23 cellular contexts compared by ENCODE assay signal in the genomic region with DNA sequence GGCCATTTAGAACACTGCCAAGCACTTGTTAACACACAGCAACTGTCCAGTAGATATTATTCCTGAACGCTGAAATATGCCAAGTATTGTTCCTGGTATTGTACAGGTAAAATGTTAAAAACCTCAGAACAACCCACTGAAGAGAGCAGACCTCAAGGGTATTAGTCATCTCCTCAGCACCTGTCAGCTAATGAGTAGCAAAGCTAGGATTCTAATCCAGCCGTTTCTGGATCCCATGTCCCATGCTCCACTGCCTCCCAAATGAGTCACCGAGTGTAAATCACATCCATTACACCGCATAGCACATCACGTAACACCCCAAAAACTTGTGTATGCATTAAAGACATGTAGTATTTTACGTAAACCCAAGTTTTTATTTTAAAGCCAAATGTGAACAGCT.
A peak's percentile ranks its signal among the peaks of the same experiment; 100 is the strongest.
DNase-seq lines count a peak whose midpoint lies in the region; ATAC-seq, FAIRE-seq and TF ChIP-seq lines count a peak whose summit lies in the region.
"Had no signal": no experiment of that assay in that cellular context is flagged by ENCODE, and none has a peak within 500 bp of the region (broad histone marks: within the 10 kb centered on the region; RNA-seq: fewer than 3 reads in every experiment).

No MANE protein-coding gene starts in this region.

- H3K79me2 ChIP-seq in astrocyte (ENCODE audit: insufficient read depth, low read length): no peaks in the 10 kb centered on the region
- no peaks in the 10 kb centered on the region for H3K79me2 ChIP-seq in Karpas-422 (ENCODE audit: low read length)

- H3K4me3 ChIP-seq in astrocyte (ENCODE audit: insufficient read depth, low read depth, low read length) (no peak overlapping the region), mesenchymal stem cell (ENCODE audit: insufficient read depth in 1 of 2, low read depth in 1 of 2, low read length in 2 of 2) (no peak overlapping the region), Karpas-422 (ENCODE audit: low read length) (no peak overlapping the region)
- H3K4me3 ChIP-seq: cardiac muscle cell, dorsolateral prefrontal cortex, heart left ventricle, neural progenitor cell, tibial nerve had no signal

- H3K27me3 ChIP-seq in astrocyte (ENCODE audit: insufficient read depth, low read length) (no peaks in the 10 kb centered on the region), mesenchymal stem cell (ENCODE audit: control insufficient read depth in 1 of 2, insufficient read depth in 1 of 2, low read length in 2 of 2) (no peaks in the 10 kb centered on the region), Karpas-422 (ENCODE audit: low read length) (no peaks in the 10 kb centered on the region)
- H3K27me3 ChIP-seq: cardiac muscle cell, dorsolateral prefrontal cortex, heart left ventricle, neural progenitor cell, tibial nerve had no signal

- H3K27ac ChIP-seq in astrocyte (ENCODE audit: low read depth, low read length) (no peak overlapping the region), mesenchymal stem cell (ENCODE audit: low read length, poor library complexity, severe bottlenecking) (peak overlapping the region; percentile 98), Karpas-422 (ENCODE audit: low read length) (no peak overlapping the region)
- H3K27ac ChIP-seq: 22Rv1, cardiac muscle cell, dorsolateral prefrontal cortex, heart left ventricle, neural progenitor cell, tibial nerve, WERI-Rb-1 had no signal

- H3K79me1 ChIP-seq in mesenchymal stem cell (replicated peaks; ENCODE audit: low read length, poor library complexity, severe bottlenecking): no peaks in the 10 kb centered on the region

- H3K9ac ChIP-seq in astrocyte (ENCODE audit: low read length): no peak overlapping the region
- H3K9ac ChIP-seq in mesenchymal stem cell (ENCODE audit: low read length): no peak overlapping the region
- H3K9ac ChIP-seq in Karpas-422 (ENCODE audit: low read length): no peak overlapping the region
- H3K9ac ChIP-seq: neural progenitor cell had no signal

- no peak for ATAC-seq in HG03571 (IDR thresholded peaks at IDR 0.05; ENCODE audit: unreplicated experiment)
- ATAC-seq: activated naive CD8-positive, alpha-beta T cell treated with anti-CD3 and anti-CD28 coated beads, Interleukin-2, amount 50 U/mL, for 24 hours; heart left ventricle; stimulated activated naive B cell treated with anti-CD40 and anti-IgM and Interleukin-4, amounts not matched to agents 10 μg/mL and 1 μg/mL and 100 μg/mL, for 72 hours had no signal

- H3K23ac ChIP-seq in mesenchymal stem cell (ENCODE audit: low read length in 2 of 2): no peak overlapping the region

- TF ChIP-seq CTCF in astrocyte (IDR thresholded peaks at IDR 0.05; ENCODE audit: insufficient read depth, low read depth, low read length): no peak

- peaks cover 10% of the 10 kb centered on the region for H3K4me1 Mint-ChIP-seq in astrocyte (ENCODE audit: low read depth, unreplicated experiment)
- H3K4me1 Mint-ChIP-seq in activated naive CD4-positive, alpha-beta T cell treated with anti-CD3 and anti-CD28 coated beads, Interleukin-2, amount 10 ng/mL, durations not matched to agents 7 days and 5 days: no peaks in the 10 kb centered on the region
- H3K4me1 Mint-ChIP-seq: activated naive CD8-positive, alpha-beta T cell treated with anti-CD3 and anti-CD28 coated beads, Interleukin-2, amount 50 U/mL, for 24 hours; stimulated activated naive B cell treated with anti-CD40 and anti-IgM and Interleukin-4, amounts not matched to agents 10 μg/mL and 1 μg/mL and 100 μg/mL, for 72 hours had no signal

- H3K36me3 Mint-ChIP-seq in astrocyte (ENCODE audit: low read depth, unreplicated experiment): no peaks in the 10 kb centered on the region
- no peaks in the 10 kb centered on the region for H3K36me3 Mint-ChIP-seq in activated naive CD4-positive, alpha-beta T cell treated with anti-CD3 and anti-CD28 coated beads, Interleukin-2, amount 10 ng/mL, durations not matched to agents 7 days and 5 days
- H3K36me3 Mint-ChIP-seq: neural progenitor cell; stimulated activated naive B cell treated with anti-CD40 and anti-IgM and Interleukin-4, amounts not matched to agents 10 μg/mL and 1 μg/mL and 100 μg/mL, for 72 hours had no signal

- H3K4me3 Mint-ChIP-seq in astrocyte (ENCODE audit: unreplicated experiment): no peak overlapping the region
- no peak overlapping the region for H3K4me3 Mint-ChIP-seq in activated naive CD4-positive, alpha-beta T cell treated with anti-CD3 and anti-CD28 coated beads, Interleukin-2, amount 10 ng/mL, durations not matched to agents 7 days and 5 days
- H3K4me3 Mint-ChIP-seq: activated naive CD8-positive, alpha-beta T cell treated with anti-CD3 and anti-CD28 coated beads, Interleukin-2, amount 50 U/mL, for 24 hours; neural progenitor cell; stimulated activated naive B cell treated with anti-CD40 and anti-IgM and Interleukin-4, amounts not matched to agents 10 μg/mL and 1 μg/mL and 100 μg/mL, for 72 hours had no signal

- H3K14ac ChIP-seq in mesenchymal stem cell (ENCODE audit: low read length in 2 of 2): no peak overlapping the region

- H4K20me1 ChIP-seq in astrocyte (ENCODE audit: insufficient read depth, low read length) (no peaks in the 10 kb centered on the region), Karpas-422 (ENCODE audit: insufficient read depth, low read depth, low read length) (no peaks in the 10 kb centered on the region)

- H3K18ac ChIP-seq in mesenchymal stem cell (ENCODE audit: low read depth in 1 of 2, low read length in 2 of 2): no peak overlapping the region

- H4K91ac ChIP-seq in mesenchymal stem cell (ENCODE audit: low read length): no peak overlapping the region

- H3K27ac Mint-ChIP-seq in astrocyte (ENCODE audit: unreplicated experiment): no peak overlapping the region
- H3K27ac Mint-ChIP-seq in activated naive CD4-positive, alpha-beta T cell treated with anti-CD3 and anti-CD28 coated beads, Interleukin-2, amount 10 ng/mL, durations not matched to agents 7 days and 5 days: no peak overlapping the region
- H3K27ac Mint-ChIP-seq: activated naive CD8-positive, alpha-beta T cell treated with anti-CD3 and anti-CD28 coated beads, Interleukin-2, amount 50 U/mL, for 24 hours; neural progenitor cell; stimulated activated naive B cell treated with anti-CD40 and anti-IgM and Interleukin-4, amounts not matched to agents 10 μg/mL and 1 μg/mL and 100 μg/mL, for 72 hours had no signal

- WGBS in mesenchymal stem cell: 46% methylated on average over 2 of the region's 6 CpGs

- no peak overlapping the region for H2AK5ac ChIP-seq in mesenchymal stem cell (ENCODE audit: low read length, severe bottlenecking)

- H3K4me1 ChIP-seq in astrocyte (ENCODE audit: insufficient read depth, low read length): no peaks in the 10 kb centered on the region
- no peaks in the 10 kb centered on the region for H3K4me1 ChIP-seq in mesenchymal stem cell (ENCODE audit: control insufficient read depth, insufficient read depth, low read depth, low read length)
- no peaks in the 10 kb centered on the region for H3K4me1 ChIP-seq in Karpas-422 (ENCODE audit: low read length)
- H3K4me1 ChIP-seq: heart left ventricle, tibial nerve had no signal

- no peak overlapping the region for H3K4ac ChIP-seq in mesenchymal stem cell (ENCODE audit: low read depth in 1 of 2, low read length in 2 of 2)

- no peaks in the 10 kb centered on the region for H3K9me3 Mint-ChIP-seq in astrocyte (ENCODE audit: unreplicated experiment)
- no peaks in the 10 kb centered on the region for H3K9me3 Mint-ChIP-seq in activated naive CD4-positive, alpha-beta T cell treated with anti-CD3 and anti-CD28 coated beads, Interleukin-2, amount 10 ng/mL, durations not matched to agents 7 days and 5 days
- H3K9me3 Mint-ChIP-seq: activated naive CD8-positive, alpha-beta T cell treated with anti-CD3 and anti-CD28 coated beads, Interleukin-2, amount 50 U/mL, for 24 hours; neural progenitor cell; stimulated activated naive B cell treated with anti-CD40 and anti-IgM and Interleukin-4, amounts not matched to agents 10 μg/mL and 1 μg/mL and 100 μg/mL, for 72 hours had no signal

- H3K4me2 ChIP-seq in astrocyte (ENCODE audit: low read length) (no peak overlapping the region), mesenchymal stem cell (ENCODE audit: low read length, poor library complexity, severe bottlenecking) (no peak overlapping the region), Karpas-422 (ENCODE audit: low read depth, low read length, poor library complexity, severe bottlenecking) (no peak overlapping the region)

- no peak overlapping the region for H2BK120ac ChIP-seq in mesenchymal stem cell (ENCODE audit: low read depth, low read length)

- H3K27me3 Mint-ChIP-seq in astrocyte (ENCODE audit: low read depth, unreplicated experiment): no peaks in the 10 kb centered on the region
- H3K27me3 Mint-ChIP-seq in activated naive CD4-positive, alpha-beta T cell treated with anti-CD3 and anti-CD28 coated beads, Interleukin-2, amount 10 ng/mL, durations not matched to agents 7 days and 5 days: no peaks in the 10 kb centered on the region
- H3K27me3 Mint-ChIP-seq: activated naive CD8-positive, alpha-beta T cell treated with anti-CD3 and anti-CD28 coated beads, Interleukin-2, amount 50 U/mL, for 24 hours; stimulated activated naive B cell treated with anti-CD40 and anti-IgM and Interleukin-4, amounts not matched to agents 10 μg/mL and 1 μg/mL and 100 μg/mL, for 72 hours had no signal

- H3K9me3 ChIP-seq in astrocyte (ENCODE audit: insufficient read depth, low read depth, low read length) (no peaks in the 10 kb centered on the region), mesenchymal stem cell (ENCODE audit: control insufficient read depth, low read length) (no peaks in the 10 kb centered on the region), Karpas-422 (ENCODE audit: low read length) (no peaks in the 10 kb centered on the region)
- H3K9me3 ChIP-seq: heart left ventricle, tibial nerve had no signal

- DNase-seq in NCI-H1417 (lab: John Stamatoyannopoulos, UW) (peak in 2 of 3 experiments; percentile 16 to 72), NCI-H1417 treated with DMSO at 0.1 percent for 48 hours (lab: John Stamatoyannopoulos, UW) (no peak), NCI-H2029 (lab: John Stamatoyannopoulos, UW) (peak; percentile 28), astrocyte (ENCODE audit: low read depth) (peak; percentile 23), mesenchymal stem cell (peak; percentile 16), Karpas-422 (no peak)
- DNase-seq in activated naive CD4-positive, alpha-beta T cell treated with anti-CD3 and anti-CD28 coated beads, Interleukin-2, amount 10 ng/mL, durations not matched to agents 7 days and 5 days: no peak
- DNase-seq: activated naive CD8-positive, alpha-beta T cell treated with anti-CD3 and anti-CD28 coated beads, Interleukin-2, amount 50 U/mL, for 24 hours; C1 segment of cervical spinal cord; DMS79 treated with DMSO at 0.1 percent for 48 hours; dorsolateral prefrontal cortex; heart left ventricle; NCI-H2081; SHP77; stimulated activated CD4-positive, alpha-beta T cell treated with anti-CD3 and anti-CD28 coated beads, Interleukin-15, amount 100 ng/mL, for 24 hours; stimulated activated naive B cell treated with anti-CD40 and anti-IgM and Interleukin-4, amounts not matched to agents 10 μg/mL and 1 μg/mL and 100 μg/mL, for 72 hours; WERI-Rb-1 had no signal

- CTCF ChIA-PET in activated naive CD4-positive, alpha-beta T cell treated with anti-CD3 and anti-CD28 coated beads, Interleukin-2, amount 10 ng/mL, durations not matched to agents 7 days and 5 days (lab: Charles Lee): no interaction called here

- FAIRE-seq in astrocyte (lab: Jason Lieb, UNC): no peak
- FAIRE-seq: H1 had no signal

- H3K9me2 ChIP-seq in Karpas-422 (replicated peaks; ENCODE audit: insufficient read depth, low read length): no peaks in the 10 kb centered on the region

- no peak overlapping the region for H4K8ac ChIP-seq in mesenchymal stem cell (ENCODE audit: low read length)

- no peak overlapping the region for H2BK12ac ChIP-seq in mesenchymal stem cell (ENCODE audit: low read length in 2 of 2)

- H2BK5ac ChIP-seq in mesenchymal stem cell (ENCODE audit: low read depth, low read length, poor library complexity, severe bottlenecking): no peak overlapping the region

- H3K36me3 ChIP-seq in astrocyte (ENCODE audit: insufficient read depth, low read length): no peaks in the 10 kb centered on the region
- H3K36me3 ChIP-seq in mesenchymal stem cell (ENCODE audit: control insufficient read depth in 1 of 2, insufficient read depth in 2 of 2, low read depth in 1 of 2, low read length in 2 of 2): no peaks in the 10 kb centered on the region
- no peaks in the 10 kb centered on the region for H3K36me3 ChIP-seq in Karpas-422 (ENCODE audit: insufficient read depth, low read length)
- H3K36me3 ChIP-seq: cardiac muscle cell, heart left ventricle, neural progenitor cell, tibial nerve, WERI-Rb-1 had no signal

- no peak overlapping the region for H2BK15ac ChIP-seq in mesenchymal stem cell (ENCODE audit: low read depth, poor library complexity, severe bottlenecking)

- H2AFZ ChIP-seq in astrocyte (ENCODE audit: low read depth, low read length): no peak overlapping the region
- no peak overlapping the region for H2AFZ ChIP-seq in mesenchymal stem cell (ENCODE audit: low read depth, low read length)
- H2AFZ ChIP-seq in Karpas-422 (ENCODE audit: low read length): no peak overlapping the region
- H2AFZ ChIP-seq: neural progenitor cell had no signal

Comparison
In these comparisons a context has a peak if more than half of its experiments do, and no peak if none do; other contexts are left out.
1. DNase-seq: peak in NCI-H1417 (2 of 3), NCI-H2029 (single experiment), astrocyte (single experiment) and mesenchymal stem cell (single experiment); none in NCI-H1417 treated with DMSO at 0.1 percent for 48 hours (single experiment), activated naive CD4-positive, alpha-beta T cell treated with anti-CD3 and anti-CD28 coated beads, Interleukin-2, amount 10 ng/mL, durations not matched to agents 7 days and 5 days (single experiment) and Karpas-422 (single experiment).